ENCODE assay signal across 14 cellular contexts in genomic region chr2:28595323-28595722, GRCh38.
DNase-seq lines count a peak whose midpoint lies in the region; ATAC-seq, FAIRE-seq and TF ChIP-seq lines count a peak whose summit lies in the region.
"Had no signal": no experiment of that assay in that cellular context is flagged by ENCODE, and none has a peak within 500 bp of the region (broad histone marks: within the 10 kb centered on the region; RNA-seq: fewer than 3 reads in every experiment).

No MANE protein-coding gene starts in this region.

- H3K4ac ChIP-seq in IMR-90 (ENCODE audit: low read depth, low read length), result no peak overlapping the region

- H3K9ac ChIP-seq in IMR-90 (ENCODE audit: low read depth, low read length) (no peak overlapping the region), GM12878 (ENCODE audit: control insufficient read depth, insufficient read depth, low read length) (no peak overlapping the region)
- H3K9ac ChIP-seq: BLaER1, parathyroid adenoma had no signal

- BruUV-seq in IMR-90 (replicated peaks; lab: Mats Ljungman, UMichigan) (no TSS peak), GM12878 (replicated peaks; lab: Mats Ljungman, UMichigan) (no TSS peak)

- H3K4me3 ChIP-seq in IMR-90 (ENCODE audit: insufficient read depth, low read depth, low read length) (no peak overlapping the region), GM12878 (no peak overlapping the region), suprapubic skin (no peak overlapping the region)
- H3K4me3 ChIP-seq: BLaER1 had no signal

- peaks cover 5% of the 10 kb centered on the region; the same call in 1 of the 2 replicates for H3K9me1 ChIP-seq in IMR-90 (ENCODE audit: insufficient read depth, low read length)

- H2AFZ ChIP-seq in IMR-90 (replicated peaks; ENCODE audit: low read length, poor library complexity) (no peak overlapping the region), GM12878 (ENCODE audit: control insufficient read depth, low read depth, low read length) (no peak overlapping the region)

- H3K79me2 ChIP-seq in GM12878 (ENCODE audit: control insufficient read depth, insufficient read depth, low read length), result no peaks in the 10 kb centered on the region
- H3K79me2 ChIP-seq: parathyroid adenoma had no signal

- peaks cover 10% of the 10 kb centered on the region for H3K4me1 Mint-ChIP-seq in memory B cell
- peaks cover 14% of the 10 kb centered on the region for H3K4me1 Mint-ChIP-seq in activated CD8-positive, alpha-beta memory T cell treated with anti-CD3 and anti-CD28 coated beads, Interleukin-2, amount 10 ng/mL, durations not matched to agents 7 days and 5 days

- H3K9me3 Mint-ChIP-seq in memory B cell, result no peaks in the 10 kb centered on the region
- no peaks in the 10 kb centered on the region for H3K9me3 Mint-ChIP-seq in activated CD8-positive, alpha-beta memory T cell treated with anti-CD3 and anti-CD28 coated beads, Interleukin-2, amount 10 ng/mL, durations not matched to agents 7 days and 5 days (ENCODE audit: low read depth)
- H3K9me3 Mint-ChIP-seq: activated naive CD4-positive, alpha-beta T cell treated with anti-CD3 and anti-CD28 coated beads, Interleukin-2, amount 10 ng/mL, durations not matched to agents 7 days and 5 days had no signal

- H2BK15ac ChIP-seq in IMR-90 (ENCODE audit: low read depth, low read length), result peak overlapping the region; percentile 93; the same call in 1 of the 3 replicates

- peak overlapping the region; percentile 35; the same call in 1 of the 2 replicates for H2AK5ac ChIP-seq in IMR-90 (ENCODE audit: low read depth, low read length)

- no peaks in the 10 kb centered on the region for H3K36me3 Mint-ChIP-seq in memory B cell
- H3K36me3 Mint-ChIP-seq in activated CD8-positive, alpha-beta memory T cell treated with anti-CD3 and anti-CD28 coated beads, Interleukin-2, amount 10 ng/mL, durations not matched to agents 7 days and 5 days, result peaks cover 2% of the 10 kb centered on the region

- no peak overlapping the region for H3K14ac ChIP-seq in IMR-90 (replicated peaks; ENCODE audit: low read depth, low read length)

- H4K20me1 ChIP-seq in IMR-90 (ENCODE audit: insufficient read depth, low read length) (no peaks in the 10 kb centered on the region), GM12878 (ENCODE audit: control insufficient read depth, insufficient read depth) (no peaks in the 10 kb centered on the region)
- H4K20me1 ChIP-seq: BLaER1 had no signal

- H4K91ac ChIP-seq in IMR-90 (ENCODE audit: insufficient read depth, low read depth, low read length), result peak overlapping the region; percentile 95

- WGBS in IMR-90 (ENCODE audit: extremely low coverage in 2 of 2, insufficient read length in 1 of 2), 2 experiments, result no CpG with 5 or more reads among the region's 4 CpGs
- WGBS in GM12878 (ENCODE audit: insufficient coverage, insufficient replicate concordance, low lambda C conversion rate, missing lambda C conversion rate), result 25% methylated on average over 4 of the region's 4 CpGs
- 90% methylated on average over 4 of the region's 4 CpGs for WGBS in suprapubic skin

- intact Hi-C loops in IMR-90 (cut with micrococcal nuclease) (no loop called here), GM12878 (cut with micrococcal nuclease; ENCODE audit: unreplicated experiment) (no loop called here)

- H4K5ac ChIP-seq in IMR-90 (ENCODE audit: low read depth, low read length), result peak overlapping the region; percentile 13; the same call in 1 of the 2 replicates

- H2BK5ac ChIP-seq in IMR-90 (ENCODE audit: low read depth, low read length, poor library complexity, severe bottlenecking), result no peak overlapping the region

- no peak overlapping the region for H2AK9ac ChIP-seq in IMR-90 (replicated peaks; ENCODE audit: low read depth, low read length, poor library complexity)

- TF ChIP-seq RAD21 in IMR-90 (IDR thresholded peaks at IDR 0.05; ENCODE audit: low read length), result no peak
- no peak for TF ChIP-seq RAD21 in GM12878 (IDR thresholded peaks at IDR 0.05; ENCODE audit: insufficient read depth, low read depth, low read length)

- H3K56ac ChIP-seq in IMR-90 (ENCODE audit: extremely low read depth, insufficient read depth, low read length), result no peak overlapping the region

- TF ChIP-seq POLR2A in IMR-90 (IDR thresholded peaks at IDR 0.05; ENCODE audit: low read depth, low read length) (no peak), GM12878 (IDR thresholded peaks at IDR 0.05; ENCODE audit: low read depth, low read length) (no peak), suprapubic skin (IDR thresholded peaks at IDR 0.05) (no peak)

- H3K4me2 ChIP-seq in IMR-90 (ENCODE audit: low read depth, low read length) (no peak overlapping the region), GM12878 (ENCODE audit: control insufficient read depth, insufficient read depth) (no peak overlapping the region)

- no peak for ATAC-seq in IMR-90 (ENCODE audit: low read depth)
- ATAC-seq in GM12878, result no peak
- no peak for ATAC-seq in memory B cell (ENCODE audit: low read depth)
- ATAC-seq in activated CD8-positive, alpha-beta memory T cell treated with anti-CD3 and anti-CD28 coated beads, Interleukin-2, amount 10 ng/mL, durations not matched to agents 7 days and 5 days, result no peak

- dilution Hi-C loops in IMR-90 (cut with HindIII; ENCODE audit: low sequenced_read_pairs, unreplicated experiment), result no loop called here

- H3K4me1 ChIP-seq in IMR-90 (ENCODE audit: control insufficient read depth, insufficient read depth, low read length) (peaks cover 5% of the 10 kb centered on the region), GM12878 (ENCODE audit: control insufficient read depth, insufficient read depth, low read length) (0 out of 2 replicates have a peak, but pooled peaks cover 3% of the 10 kb centered on the region), suprapubic skin (peaks cover 18% of the 10 kb centered on the region)

- CTCF ChIA-PET in IMR-90 (lab: Yijun Ruan, JAX), result interaction anchor here (0.6 to 3.3 kb wide), 6 partner anchors 10 to 157 kb away, joined by 3 to 24 read pairs (median 4); no protein-coding TSS in a partner anchor
- CTCF ChIA-PET in GM12878 (lab: Yijun Ruan, JAX), result interaction anchor here (0.6 to 6.3 kb wide), 32 partner anchors 9 to 664 kb away, joined by 3 to 155 read pairs (median 8); partner anchors contain the start of gene PPP1CB
- CTCF ChIA-PET in activated CD8-positive, alpha-beta memory T cell treated with anti-CD3 and anti-CD28 coated beads, Interleukin-2, amount 10 ng/mL, durations not matched to agents 7 days and 5 days (lab: Charles Lee), result interaction anchor here (0.6 to 8.6 kb wide), 42 partner anchors 11 to 887 kb away, joined by 3 to 142 read pairs (median 5); partner anchors contain the start of genes PPP1CB and TRMT61B

- H3K27me3 ChIP-seq in IMR-90 (ENCODE audit: control insufficient read depth, insufficient read depth, low read length), result no peaks in the 10 kb centered on the region
- no peaks in the 10 kb centered on the region; a peak in 1 of 4 replicates for H3K27me3 ChIP-seq in GM12878 (replicated peaks in 1 of 2; ENCODE audit: control insufficient read depth in 2 of 2, insufficient read depth in 2 of 2, low read length in 1 of 2)
- H3K27me3 ChIP-seq in suprapubic skin, result no peaks in the 10 kb centered on the region
- H3K27me3 ChIP-seq: BLaER1 had no signal

- H3K27me3 Mint-ChIP-seq in memory B cell, result peaks cover 6% of the 10 kb centered on the region
- no peaks in the 10 kb centered on the region for H3K27me3 Mint-ChIP-seq in activated CD8-positive, alpha-beta memory T cell treated with anti-CD3 and anti-CD28 coated beads, Interleukin-2, amount 10 ng/mL, durations not matched to agents 7 days and 5 days
- H3K27me3 Mint-ChIP-seq: activated naive CD4-positive, alpha-beta T cell treated with anti-CD3 and anti-CD28 coated beads, Interleukin-2, amount 10 ng/mL, durations not matched to agents 7 days and 5 days had no signal

- no peaks in the 10 kb centered on the region for H3K36me3 ChIP-seq in IMR-90 (ENCODE audit: control insufficient read depth, insufficient read depth, low read length)
- H3K36me3 ChIP-seq in GM12878 (ENCODE audit: control insufficient read depth in 2 of 2, insufficient read depth in 2 of 2, low read length in 1 of 2), result no peaks in the 10 kb centered on the region
- H3K36me3 ChIP-seq in suprapubic skin, result no peaks in the 10 kb centered on the region
- H3K36me3 ChIP-seq: BLaER1 had no signal

- DNase-seq in IMR-90, result no peak
- DNase-seq in GM12878 (ENCODE audit: low read depth, low spot score), result no peak
- DNase-seq in memory B cell (ENCODE audit: low spot score in 2 of 2), result no peak
- DNase-seq in suprapubic skin (ENCODE audit: low spot score in 2 of 2), result no peak
- no peak for DNase-seq in T-helper 1 cell
- no peak for DNase-seq in NCI-H748 (lab: John Stamatoyannopoulos, UW; ENCODE audit: unreplicated experiment)
- no peak for DNase-seq in SHP77 (lab: John Stamatoyannopoulos, UW)
- no peak for DNase-seq in activated CD8-positive, alpha-beta memory T cell treated with anti-CD3 and anti-CD28 coated beads, Interleukin-2, amount 10 ng/mL, durations not matched to agents 7 days and 5 days
- DNase-seq: activated CD8-positive, alpha-beta T cell treated with anti-CD3 and anti-CD28 coated beads, Interleukin-2, amount 10 ng/mL, durations not matched to agents 7 days and 5 days; KG1; NCI-H748 treated with DMSO at 0.1 percent for 48 hours had no signal

- SMC1A ChIA-PET in GM12878 (lab: Charles Lee; ENCODE audit: uncharacterized antibody, unreplicated experiment), result interaction anchor here (0.9 to 3.2 kb wide), 26 partner anchors 11 to 284 kb away, joined by 3 to 36 read pairs (median 5); partner anchors contain the start of genes PPP1CB and TRMT61B

- H2BK20ac ChIP-seq in IMR-90 (ENCODE audit: low read depth, low read length), result peak overlapping the region; percentile 89; the same call in 1 of the 2 replicates

- no peak overlapping the region for H3K23ac ChIP-seq in IMR-90 (ENCODE audit: low read depth, low read length)

- in situ Hi-C loops in IMR-90 (cut with MboI; ENCODE audit: low sequenced_read_pairs) (loop anchor here (25.0 kb wide), 1 partner anchor 317 kb away; no protein-coding TSS in a partner anchor), GM12878 (cut with MboI) (loop anchor here (5.0 kb wide), 1 partner anchor 157 kb away; the partner anchor contains the start of gene PPP1CB)

- peaks cover 0 to 10% of the 10 kb centered on the region in 2 experiments; a peak in 2 of 4 replicates for H3K79me1 ChIP-seq in IMR-90 (ENCODE audit: low read depth in 1 of 2, low read length in 2 of 2)

- RAD21 ChIA-PET in GM12878 (lab: Charles Lee; ENCODE audit: unreplicated experiment), result interaction anchor here (0.6 to 4.7 kb wide), 15 partner anchors 29 to 399 kb away, joined by 3 to 61 read pairs (median 4); partner anchors contain the start of gene PPP1CB

- H4K8ac ChIP-seq in IMR-90 (ENCODE audit: low read depth in 2 of 2, low read length in 2 of 2), result peak overlapping the region in 1 of 2 experiments; percentile 89; a peak in 1 of 4 replicates

- peak; percentile 18 for FAIRE-seq in GM12878 (lab: Jason Lieb, UNC)

- POLR2A ChIA-PET in IMR-90 (lab: Charles Lee; ENCODE audit: unreplicated experiment) (no interaction called here), GM12878 (lab: Charles Lee) (interaction anchor here (1.0 to 2.8 kb wide), 3 partner anchors 153 to 160 kb away, joined by 3 to 16 read pairs (median 4); no protein-coding TSS in a partner anchor)

- no peak overlapping the region for H3K18ac ChIP-seq in IMR-90 (ENCODE audit: low read depth, low read length)

- TF ChIP-seq EP300 in GM12878 (IDR thresholded peaks at IDR 0.05; ENCODE audit: borderline replicate concordance in 1 of 2, control insufficient read depth in 1 of 2, low read depth in 2 of 2, low read length in 2 of 2), result no peak
- no peak for TF ChIP-seq EP300 in suprapubic skin (IDR thresholded peaks at IDR 0.05)

- H3K4me3 Mint-ChIP-seq in memory B cell, result no peak overlapping the region
- no peak overlapping the region for H3K4me3 Mint-ChIP-seq in activated CD8-positive, alpha-beta memory T cell treated with anti-CD3 and anti-CD28 coated beads, Interleukin-2, amount 10 ng/mL, durations not matched to agents 7 days and 5 days
- H3K4me3 Mint-ChIP-seq: activated CD8-positive, alpha-beta T cell treated with anti-CD3 and anti-CD28 coated beads, Interleukin-2, amount 10 ng/mL, durations not matched to agents 7 days and 5 days had no signal

- H3K9me3 ChIP-seq in IMR-90 (ENCODE audit: control insufficient read depth, insufficient read depth, low read length) (no peaks in the 10 kb centered on the region), GM12878 (replicated peaks; ENCODE audit: control insufficient read depth, insufficient read depth, low read length) (no peaks in the 10 kb centered on the region), suprapubic skin (no peaks in the 10 kb centered on the region)
- H3K9me3 ChIP-seq: BLaER1 had no signal

- H2BK120ac ChIP-seq in IMR-90 (ENCODE audit: low read depth, low read length), result peak overlapping the region; percentile 94

- H3K27ac ChIP-seq in IMR-90 (ENCODE audit: insufficient read depth, low read length) (no peak overlapping the region), GM12878 (ENCODE audit: control insufficient read depth, insufficient read depth) (no peak overlapping the region), suprapubic skin (peak overlapping the region; percentile 88)
- H3K27ac ChIP-seq: BLaER1 had no signal

- H3K27ac Mint-ChIP-seq in memory B cell, result peak overlapping the region; percentile 73
- H3K27ac Mint-ChIP-seq in activated CD8-positive, alpha-beta memory T cell treated with anti-CD3 and anti-CD28 coated beads, Interleukin-2, amount 10 ng/mL, durations not matched to agents 7 days and 5 days, result no peak overlapping the region

- TF ChIP-seq CTCF in IMR-90 (conservative IDR thresholded peaks at IDR 0.05; ENCODE audit: low read depth, low read length), result no peak
- no peak for TF ChIP-seq CTCF in GM12878 (IDR thresholded peaks at IDR 0.05 in 2 of 3, conservative IDR thresholded peaks at IDR 0.05 in 1 of 3; ENCODE audit: control insufficient read depth in 2 of 3, extremely low read depth in 1 of 3, insufficient read depth in 1 of 3, low read depth in 3 of 3, low read length in 3 of 3)
- TF ChIP-seq CTCF in suprapubic skin (IDR thresholded peaks at IDR 0.05), result no peak
